In genomic region chr19:45882652-45883585, GRCh38 we compare ENCODE assay signal across 1 cellular context.
TF ChIP-seq lines count a peak whose summit lies in the region.

No MANE protein-coding gene starts in this region.

TF ChIP-seq in SK-N-SH treated with all-trans-retinoic acid at 6 μM for 48 hours, 23 proteins besides CTCF, POLR2A, EP300 and RAD21 (continued from another document):
- TF ChIP-seq POU6F1 (CRISPR knock-in tag; IDR thresholded peaks at IDR 0.05; ENCODE audit: borderline replicate concordance, low read depth) (no peak), RARB (CRISPR knock-in tag; IDR thresholded peaks at IDR 0.05) (no peak), OSR1 (CRISPR knock-in tag; IDR thresholded peaks at IDR 0.05) (no peak), ESRRG (CRISPR knock-in tag; IDR thresholded peaks at IDR 0.05) (no peak), ZC3H10 (CRISPR knock-in tag; IDR thresholded peaks at IDR 0.05) (no peak), ZNF565 (CRISPR knock-in tag; conservative IDR thresholded peaks at IDR 0.05; ENCODE audit: low read depth) (no peak), SNAI2 (CRISPR knock-in tag; IDR thresholded peaks at IDR 0.05) (peak; percentile 41; the same call in 1 of the 2 replicates), GLIS3 (CRISPR knock-in tag; IDR thresholded peaks at IDR 0.05) (no peak), CSRNP3 (CRISPR knock-in tag; IDR thresholded peaks at IDR 0.05) (no peak), CREB5 (CRISPR knock-in tag; IDR thresholded peaks at IDR 0.05; ENCODE audit: low read depth) (no peak), PPARA (CRISPR knock-in tag; IDR thresholded peaks at IDR 0.05; ENCODE audit: borderline replicate concordance) (no peak), ISL1 (CRISPR knock-in tag; IDR thresholded peaks at IDR 0.05) (no peak)
